ENCODE assay signal across 11 cellular contexts in the genomic region with DNA sequence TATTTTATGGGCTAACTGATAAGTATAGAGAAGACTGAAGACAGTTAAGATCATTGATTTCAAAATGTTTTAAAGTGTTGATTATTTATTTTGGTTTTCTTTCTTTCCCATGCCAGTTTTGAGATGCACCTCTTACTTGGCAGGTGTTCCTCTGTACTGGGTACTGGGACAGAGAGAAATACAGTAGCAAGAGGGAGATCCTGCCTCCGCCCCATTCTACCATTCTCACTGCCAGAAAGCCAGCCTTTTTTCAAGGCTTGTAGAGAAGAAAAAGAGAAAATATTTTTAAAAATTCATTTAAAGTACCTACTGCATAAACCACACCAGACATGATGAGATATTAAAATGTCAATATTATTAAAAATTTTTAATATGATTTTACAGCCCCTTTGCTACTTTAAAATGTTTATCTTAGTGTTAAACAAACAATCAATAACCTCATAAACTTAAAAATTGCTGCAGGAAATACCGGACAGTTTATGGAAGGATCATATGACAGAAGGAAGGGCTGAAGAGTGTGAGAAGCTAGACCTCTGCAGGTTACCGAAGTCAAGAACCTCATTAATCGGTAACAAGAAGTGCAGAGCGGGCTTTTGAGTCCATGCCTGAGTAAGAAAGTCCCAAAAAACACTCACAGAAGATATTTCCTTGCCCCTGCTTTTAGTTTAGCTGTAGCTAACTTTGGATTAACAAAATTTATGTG.
DNase-seq lines count a peak whose midpoint lies in the region; ATAC-seq and TF ChIP-seq lines count a peak whose summit lies in the region.
"Had no signal": no experiment of that assay in that cellular context is flagged by ENCODE, and none has a peak within 500 bp of the region (broad histone marks: within the 10 kb centered on the region; RNA-seq: fewer than 3 reads in every experiment).

No MANE protein-coding gene starts in this region.

- H3K4me1 ChIP-seq in PC-3 (ENCODE audit: insufficient read depth, low read length) (peaks cover 17% of the 10 kb centered on the region), right cardiac atrium (ENCODE audit: control insufficient read depth, insufficient read depth, low read length) (no peaks in the 10 kb centered on the region), thoracic aorta (ENCODE audit: control insufficient read depth in 1 of 2, low read depth in 2 of 2) (peaks cover 4 to 16% of the 10 kb centered on the region in 2 donors)

- H3K4me3 Mint-ChIP-seq in activated naive CD4-positive, alpha-beta T cell treated with anti-CD3 and anti-CD28 coated beads, Interleukin-2, amount 50 U/mL, for 24 hours: peak overlapping the region; percentile 87

- H3K9me2 ChIP-seq in PC-3 (replicated peaks; ENCODE audit: low read length): no peaks in the 10 kb centered on the region

- peaks cover 36% of the 10 kb centered on the region for H3K4me1 Mint-ChIP-seq in activated naive CD4-positive, alpha-beta T cell treated with anti-CD3 and anti-CD28 coated beads, Interleukin-2, amount 50 U/mL, for 24 hours

- BruUV-seq in PC-3 (replicated peaks; lab: Mats Ljungman, UMichigan): no TSS peak

- H2AFZ ChIP-seq in PC-3 (ENCODE audit: low read length): peak overlapping the region; percentile 84

- no peaks in the 10 kb centered on the region for H3K36me3 ChIP-seq in PC-3 (ENCODE audit: low read depth, low read length)
- no peaks in the 10 kb centered on the region for H3K36me3 ChIP-seq in thoracic aorta
- H3K36me3 ChIP-seq: cardiac muscle cell had no signal

- peak overlapping the region; percentile 38; the same call in 1 of the 2 replicates for H3K4me3 ChIP-seq in PC-3 (ENCODE audit: low read length)
- H3K4me3 ChIP-seq in right cardiac atrium (ENCODE audit: low read length): peak overlapping the region; percentile 71
- peak overlapping the region; percentile 61 for H3K4me3 ChIP-seq in thoracic aorta
- H3K4me3 ChIP-seq: cardiac muscle cell had no signal

- POLR2A ChIA-PET in PC-3 (lab: Charles Lee; ENCODE audit: unreplicated experiment): no interaction called here

- H3K9me3 Mint-ChIP-seq in activated naive CD4-positive, alpha-beta T cell treated with anti-CD3 and anti-CD28 coated beads, Interleukin-2, amount 50 U/mL, for 24 hours: no peaks in the 10 kb centered on the region
- H3K9me3 Mint-ChIP-seq: natural killer cell had no signal

- H3K9me3 ChIP-seq in PC-3 (ENCODE audit: low read length) (no peaks in the 10 kb centered on the region), right cardiac atrium (ENCODE audit: control insufficient read depth, low read length) (no peaks in the 10 kb centered on the region), thoracic aorta (no peaks in the 10 kb centered on the region)

- CTCF ChIA-PET in PC-3 (lab: Charles Lee): no interaction called here

- H3K27ac Mint-ChIP-seq in activated naive CD4-positive, alpha-beta T cell treated with anti-CD3 and anti-CD28 coated beads, Interleukin-2, amount 50 U/mL, for 24 hours: peak overlapping the region; percentile 87

- peak overlapping the region; percentile 4; the same call in 1 of the 2 replicates for H3K9ac ChIP-seq in PC-3 (ENCODE audit: low read length)

- peak; percentile 79 for ATAC-seq in PC-3
- no peak for ATAC-seq in right cardiac atrium
- no peak for ATAC-seq in thoracic aorta (ENCODE audit: insufficient number of reproducible peaks, low FRiP score, low read depth)
- ATAC-seq in GM21528 (IDR thresholded peaks at IDR 0.05; ENCODE audit: low FRiP score, unreplicated experiment): no peak
- ATAC-seq: esophagus mucosa, natural killer cell had no signal

- no peaks in the 10 kb centered on the region for H3K36me3 Mint-ChIP-seq in activated naive CD4-positive, alpha-beta T cell treated with anti-CD3 and anti-CD28 coated beads, Interleukin-2, amount 50 U/mL, for 24 hours
- H3K36me3 Mint-ChIP-seq: natural killer cell had no signal

- H3K27me3 ChIP-seq in PC-3 (ENCODE audit: low read length) (no peaks in the 10 kb centered on the region), right cardiac atrium (ENCODE audit: control insufficient read depth, insufficient read depth) (no peaks in the 10 kb centered on the region), thoracic aorta (replicated peaks; ENCODE audit: insufficient read depth) (no peaks in the 10 kb centered on the region)
- H3K27me3 ChIP-seq: cardiac muscle cell had no signal

- H3K27ac ChIP-seq in PC-3 (ENCODE audit: low read length): no peak overlapping the region; the same call in 1 of the 2 replicates
- H3K27ac ChIP-seq in right cardiac atrium (ENCODE audit: low read length): no peak overlapping the region
- peak overlapping the region in 1 of 2 donors; percentile 54 for H3K27ac ChIP-seq in thoracic aorta
- H3K27ac ChIP-seq: cardiac muscle cell had no signal

- WGBS in right cardiac atrium: 69% methylated on average over 5 of the region's 5 CpGs

- intact Hi-C loops in PC-3 (cut with micrococcal nuclease) (loop anchor here (5.0 kb wide), 1 partner anchor 73 kb away; no protein-coding TSS in a partner anchor), right cardiac atrium (cut with DNase I) (loop anchor here in 2 of 4 donors (10.0 kb wide), 2 partner anchors 75 to 435 kb away; no protein-coding TSS in a partner anchor)

- H3K79me2 ChIP-seq in PC-3 (ENCODE audit: low read length): no peaks in the 10 kb centered on the region

- H3K27me3 Mint-ChIP-seq in activated naive CD4-positive, alpha-beta T cell treated with anti-CD3 and anti-CD28 coated beads, Interleukin-2, amount 50 U/mL, for 24 hours: no peaks in the 10 kb centered on the region

- TF ChIP-seq CTCF in PC-3 (conservative IDR thresholded peaks at IDR 0.05; ENCODE audit: low read depth, low read length): no peak
- TF ChIP-seq CTCF in thoracic aorta (IDR thresholded peaks at IDR 0.05): no peak

- H4K20me1 ChIP-seq in PC-3 (ENCODE audit: low read length): no peaks in the 10 kb centered on the region

- H3F3A ChIP-seq in PC-3 (ENCODE audit: low read length, unreplicated experiment): no peaks in the 10 kb centered on the region

- H3K4me2 ChIP-seq in PC-3 (ENCODE audit: low read length): peak overlapping the region; percentile 74

- DNase-seq in activated naive CD4-positive, alpha-beta T cell treated with Interleukin-2 at 50 U/mL for 16 hours: no peak
- DNase-seq in PC-3: peak; percentile 47
- no peak for DNase-seq in right cardiac atrium
- DNase-seq in thoracic aorta (ENCODE audit: low spot score): no peak
- no peak for DNase-seq in putamen (ENCODE audit: low spot score)
- no peak for DNase-seq in GM19240 (ENCODE audit: insufficient read length, low spot score)
- DNase-seq: natural killer cell had no signal
